Comparison of ENCODE assay signal across 8 cellular contexts in genomic region chr19:33374406-33374703, GRCh38. TPM values are rescaled to one million over a fixed set of nuclear protein-coding genes. Genes with fewer than 3 reads are reported as not detected.
DNase-seq lines count a peak whose midpoint lies in the region; ATAC-seq, FAIRE-seq and TF ChIP-seq lines count a peak whose summit lies in the region.

No MANE protein-coding gene starts in this region.

- TF ChIP-seq CTCF in GM12864 (IDR thresholded peaks at IDR 0.05; ENCODE audit: low read depth, low read length, missing control alignments): no peak
- TF ChIP-seq CTCF in kidney epithelial cell (IDR thresholded peaks at IDR 0.05; ENCODE audit: insufficient read depth, low read length, poor library complexity, severe bottlenecking): no peak

- H3K36me3 ChIP-seq in kidney epithelial cell (ENCODE audit: control insufficient read depth, insufficient read depth, low read length): no peaks in the 10 kb centered on the region

- H3K27me3 ChIP-seq in kidney epithelial cell (ENCODE audit: control insufficient read depth, insufficient read depth, low read length): no peaks in the 10 kb centered on the region

- peaks cover 58% of the 10 kb centered on the region for H3K4me1 Mint-ChIP-seq in stimulated activated naive CD8-positive, alpha-beta T cell treated with anti-CD3 and anti-CD28 coated beads, Interleukin-15, amount 100 ng/mL, for 72 hours

- no peaks in the 10 kb centered on the region for H3K27me3 Mint-ChIP-seq in stimulated activated naive CD8-positive, alpha-beta T cell treated with anti-CD3 and anti-CD28 coated beads, Interleukin-15, amount 100 ng/mL, for 72 hours

- no peaks in the 10 kb centered on the region for H3K9me3 Mint-ChIP-seq in stimulated activated naive CD8-positive, alpha-beta T cell treated with anti-CD3 and anti-CD28 coated beads, Interleukin-15, amount 100 ng/mL, for 72 hours

- DNase-seq in GM12864 (ENCODE audit: low read depth) (no peak), NCI-H345 (lab: John Stamatoyannopoulos, UW) (peak; percentile 46), astrocyte of the hippocampus (ENCODE audit: low read depth, low spot score) (peak; percentile 56), kidney epithelial cell (ENCODE audit: low read depth) (no peak), RCC 7860 (ENCODE audit: low spot score) (no peak), frontal cortex (ENCODE audit: low spot score in 2 of 2) (no peak), LoVo (ENCODE audit: low spot score) (no peak)
- peak in 1 of 2 donors; percentile 32 for DNase-seq in stimulated activated naive CD8-positive, alpha-beta T cell treated with anti-CD3 and anti-CD28 coated beads, Interleukin-15, amount 100 ng/mL, for 72 hours

- ATAC-seq in stimulated activated naive CD8-positive, alpha-beta T cell treated with anti-CD3 and anti-CD28 coated beads, Interleukin-15, amount 100 ng/mL, for 72 hours: no peak

- H3K27ac Mint-ChIP-seq in stimulated activated naive CD8-positive, alpha-beta T cell treated with anti-CD3 and anti-CD28 coated beads, Interleukin-15, amount 100 ng/mL, for 72 hours: peak overlapping the region; percentile 97 to 98

- FAIRE-seq in RCC 7860 (lab: Jason Lieb, UNC) (no peak), frontal cortex (lab: Jason Lieb, UNC) (no peak)

- H3K4me3 Mint-ChIP-seq in stimulated activated naive CD8-positive, alpha-beta T cell treated with anti-CD3 and anti-CD28 coated beads, Interleukin-15, amount 100 ng/mL, for 72 hours: peak overlapping the region; percentile 83 to 95

- H3K4me3 ChIP-seq in GM12864 (ENCODE audit: low read depth, low read length): peak overlapping the region; percentile 89
- peak overlapping the region; percentile 87 for H3K4me3 ChIP-seq in kidney epithelial cell (ENCODE audit: low read depth, low read length)

RNA-seq across cellular contexts. Expression of gene CEBPG, which starts 0.8 kb away (rescaled TPM):
- 51.7 and 55.7 TPM in 2 replicates for total RNA-seq in kidney epithelial cell
- total RNA-seq in frontal cortex: 54.6 TPM

Comparison
In these comparisons a context has a peak if more than half of its experiments do, and no peak if none do; other contexts are left out.
1. DNase-seq: peak in NCI-H345 (single experiment) and astrocyte of the hippocampus (single experiment); none in GM12864 (single experiment), kidney epithelial cell (single experiment), RCC 7860 (single experiment), frontal cortex (0 of 2) and LoVo (single experiment).